ENCODE assay signal across 14 cellular contexts in the genomic region with DNA sequence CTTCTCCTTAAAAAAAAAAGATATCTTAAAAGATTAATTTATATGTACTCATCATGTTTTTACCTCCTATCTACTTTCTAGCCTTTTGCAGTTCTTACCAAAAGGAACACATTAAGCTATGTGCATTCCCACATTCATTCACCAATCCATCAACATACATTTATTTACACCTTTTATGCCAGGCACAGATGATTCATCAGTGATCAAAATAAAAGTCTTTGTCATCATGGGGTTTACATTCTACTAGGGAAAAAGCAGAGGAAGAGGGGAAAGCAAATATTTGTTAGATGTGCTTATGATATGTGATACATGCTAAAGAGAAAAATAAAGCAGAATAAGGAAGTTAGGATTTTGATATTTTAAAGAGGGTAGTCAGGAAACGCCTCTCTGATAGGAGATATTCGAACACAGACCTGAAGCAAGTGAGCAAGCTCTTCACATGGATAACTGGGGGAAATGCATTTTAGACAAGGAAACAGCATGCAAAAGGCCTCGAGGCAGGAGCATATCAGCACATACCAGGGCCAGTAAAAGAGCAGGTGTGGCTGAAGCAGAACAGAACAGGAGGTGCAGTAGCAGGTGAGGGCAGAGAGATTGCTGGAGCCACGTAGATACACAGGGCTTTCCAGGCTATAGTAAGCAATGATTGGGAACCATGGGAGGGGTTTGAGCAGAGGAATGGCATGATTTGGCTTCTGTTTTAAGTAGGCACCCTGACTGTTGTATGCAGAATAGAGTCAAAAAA.
A peak's percentile ranks its signal among the peaks of the same experiment; 100 is the strongest.
DNase-seq lines count a peak whose midpoint lies in the region; TF ChIP-seq lines count a peak whose summit lies in the region.
"Had no signal": no experiment of that assay in that cellular context is flagged by ENCODE, and none has a peak within 500 bp of the region (broad histone marks: within the 10 kb centered on the region; RNA-seq: fewer than 3 reads in every experiment).

No MANE protein-coding gene starts in this region.

- H3K27me3 ChIP-seq in colonic mucosa: no peaks in the 10 kb centered on the region
- no peaks in the 10 kb centered on the region for H3K27me3 ChIP-seq in parathyroid adenoma (ENCODE audit: control insufficient read depth, insufficient read depth, low read length)
- H3K27me3 ChIP-seq: neural progenitor cell had no signal

- H3K79me2 ChIP-seq in parathyroid adenoma: peaks cover 22% of the 10 kb centered on the region

- peak overlapping the region; percentile 13 for H3K4me2 ChIP-seq in parathyroid adenoma (ENCODE audit: low read length)
- H3K4me2 ChIP-seq: neural progenitor cell, smooth muscle cell had no signal

- H3K9ac ChIP-seq in colonic mucosa (ENCODE audit: low read depth in 2 of 2, low read length in 2 of 2) (peak overlapping the region in 1 of 2 donors; percentile 19), parathyroid adenoma (no peak overlapping the region)
- H3K9ac ChIP-seq: neural progenitor cell had no signal

- 61 to 65% methylated on average over 4 of the region's 4 CpGs for WGBS in lower leg skin, 2 donors

- H3K36me3 ChIP-seq in colonic mucosa (no peaks in the 10 kb centered on the region), parathyroid adenoma (ENCODE audit: control insufficient read depth, insufficient read depth, low read length) (no peaks in the 10 kb centered on the region)
- H3K36me3 ChIP-seq: neural progenitor cell had no signal

- H3K27ac ChIP-seq in colonic mucosa (peak overlapping the region; percentile 21), parathyroid adenoma (no peak overlapping the region)
- H3K27ac ChIP-seq: neural progenitor cell had no signal

- H2AFZ ChIP-seq in parathyroid adenoma: no peak overlapping the region
- H2AFZ ChIP-seq: neural progenitor cell had no signal

- intact Hi-C loops in colonic mucosa (cut with DNase I): no loop called here
- intact Hi-C loops in lower leg skin (cut with DNase I; ENCODE audit: low total_unique reads): no loop called here

- H3K4me3 ChIP-seq in colonic mucosa (no peak overlapping the region), parathyroid adenoma (ENCODE audit: low read depth, low read length) (no peak overlapping the region), lower leg skin (ENCODE audit: low read depth, poor library complexity, severe bottlenecking) (no peak overlapping the region)
- H3K4me3 ChIP-seq: neural progenitor cell, smooth muscle cell had no signal

- TF ChIP-seq CTCF in colonic mucosa (IDR thresholded peaks at IDR 0.05) (no peak), parathyroid adenoma (IDR thresholded peaks at IDR 0.05) (no peak), lower leg skin (IDR thresholded peaks at IDR 0.05) (no peak)

- H3K4me1 ChIP-seq in colonic mucosa (no peaks in the 10 kb centered on the region), parathyroid adenoma (peaks cover 15% of the 10 kb centered on the region)
- H3K4me1 ChIP-seq: neural progenitor cell had no signal

- H3K9me3 ChIP-seq in colonic mucosa (no peaks in the 10 kb centered on the region), parathyroid adenoma (ENCODE audit: control insufficient read depth, low read length) (no peaks in the 10 kb centered on the region)

- TF ChIP-seq POLR2A in lower leg skin (IDR thresholded peaks at IDR 0.05): no peak

- peak; percentile 59 for DNase-seq in ELR (ENCODE audit: low read depth)
- peak; percentile 25 for DNase-seq in NCI-H2029 treated with DMSO at 0.1 percent for 48 hours (lab: John Stamatoyannopoulos, UW)
- peak; percentile 55 for DNase-seq in colonic mucosa
- no peak for DNase-seq in HUDEP-2 (lab: John Stamatoyannopoulos, UW; ENCODE audit: unreplicated experiment in 76 of 76)
- DNase-seq in lower leg skin (ENCODE audit: low spot score in 2 of 2): no peak
- no peak for DNase-seq in midbrain (lab: John Stamatoyannopoulos, UW)
- DNase-seq: activated CD4-positive, alpha-beta memory T cell treated with anti-CD3 and anti-CD28 coated beads for 36 hours; activated naive CD4-positive, alpha-beta T cell treated with Interleukin-2 at 50 U/mL for 16 hours; cerebellar nuclear complex; foreskin melanocyte; NCI-H1105 treated with DMSO at 0.1 percent for 48 hours had no signal

Comparison
In these comparisons a context has a peak if more than half of its experiments do, and no peak if none do; other contexts are left out.
1. DNase-seq: peak in ELR (single experiment), NCI-H2029 treated with DMSO at 0.1 percent for 48 hours (single experiment) and colonic mucosa (single experiment); none in HUDEP-2 (0 of 76), lower leg skin (0 of 2) and midbrain (single experiment).